9 cellular contexts compared by ENCODE assay signal in the genomic region with DNA sequence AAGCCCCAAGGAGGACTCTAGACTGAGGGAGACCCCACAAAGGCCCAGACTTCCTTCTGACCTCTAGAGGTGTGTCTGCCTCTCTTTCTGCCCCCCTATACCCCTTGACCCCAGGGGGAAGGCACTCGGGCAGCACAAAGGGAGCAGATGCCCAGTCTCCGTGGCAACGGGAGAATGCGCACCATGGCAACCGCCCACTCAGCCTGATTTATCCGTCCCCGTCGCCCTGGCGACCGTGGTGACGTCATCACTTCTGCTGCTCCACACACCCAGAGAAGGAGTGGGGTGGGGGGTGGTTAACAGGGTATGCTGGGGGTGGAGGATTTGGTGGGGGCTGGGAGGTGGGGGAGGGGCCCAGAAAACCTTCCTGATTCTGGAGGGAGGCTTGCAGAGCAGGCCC. TPM values are rescaled to one million over a fixed set of nuclear protein-coding genes. Genes with fewer than 3 reads are reported as not detected.
DNase-seq lines count a peak whose midpoint lies in the region; ATAC-seq and TF ChIP-seq lines count a peak whose summit lies in the region.
"Had no signal": no experiment of that assay in that cellular context is flagged by ENCODE, and none has a peak within 500 bp of the region (broad histone marks: within the 10 kb centered on the region; RNA-seq: fewer than 3 reads in every experiment).

No MANE protein-coding gene starts in this region.

- no peaks in the 10 kb centered on the region for H3K4me1 ChIP-seq in SJCRH30
- no peaks in the 10 kb centered on the region for H3K4me1 ChIP-seq in lower lobe of right lung

- H3K27ac ChIP-seq in SJCRH30: no peak overlapping the region
- no peak overlapping the region for H3K27ac ChIP-seq in lower lobe of right lung

- DNase-seq in NCI-H1694 (lab: John Stamatoyannopoulos, UW) (peak; percentile 25), NCI-H1694 treated with DMSO at 0.1 percent for 48 hours (lab: John Stamatoyannopoulos, UW) (no peak), SJCRH30 (peak; percentile 35 to 54), ecto neural progenitor cell (ENCODE audit: low spot score) (peak; percentile 91), lower lobe of right lung (no peak)
- DNase-seq in stimulated activated CD4-positive, alpha-beta T cell treated with anti-CD3 and anti-CD28 coated beads, Interleukin-2, amount 100 ng/mL, for 48 hours: peak; percentile 24 to 25

- ATAC-seq in lower lobe of right lung (no peak), GM19395 (IDR thresholded peaks at IDR 0.05; ENCODE audit: unreplicated experiment) (no peak), GM18873 (IDR thresholded peaks at IDR 0.05; ENCODE audit: low FRiP score, unreplicated experiment) (no peak)

- H3K36me3 ChIP-seq in SJCRH30: no peaks in the 10 kb centered on the region
- no peaks in the 10 kb centered on the region for H3K36me3 ChIP-seq in lower lobe of right lung

- intact Hi-C loops in lower lobe of right lung (cut with DNase I): no loop called here

- H3K4me3 ChIP-seq in SJCRH30: no peak overlapping the region
- no peak overlapping the region for H3K4me3 ChIP-seq in lower lobe of right lung

- no peaks in the 10 kb centered on the region for H3K9me3 ChIP-seq in SJCRH30 (replicated peaks)
- no peaks in the 10 kb centered on the region for H3K9me3 ChIP-seq in lower lobe of right lung

- H3K27me3 ChIP-seq in SJCRH30 (no peaks in the 10 kb centered on the region; the same call in none of the 2 replicates), lower lobe of right lung (ENCODE audit: low read depth) (no peaks in the 10 kb centered on the region)

- TF ChIP-seq CTCF in lower lobe of right lung (IDR thresholded peaks at IDR 0.05): no peak

RNA-seq across cellular contexts. Expression of a gene that starts 6.4 kb away (rescaled TPM):
- not detected in 2 replicates for total RNA-seq in SJCRH30 (2014; rRNA removed; shearing (Covaris generic))
- not detected for total RNA-seq in lower lobe of right lung
- total RNA-seq: dermis microvascular lymphatic vessel endothelial cell had no signal

RNA-seq across cellular contexts. Expression of a gene that starts 11.1 kb away (rescaled TPM):
- not detected in 2 replicates for total RNA-seq in SJCRH30 (2014; rRNA removed; shearing (Covaris generic))
- total RNA-seq in lower lobe of right lung: not detected
- total RNA-seq: dermis microvascular lymphatic vessel endothelial cell had no signal

RNA-seq across cellular contexts. Expression of a gene that starts 53.1 kb away (rescaled TPM):
- total RNA-seq in SJCRH30 (2014; rRNA removed; shearing (Covaris generic)): 77.1 and 80.3 TPM in 2 replicates
- 59.9 TPM for total RNA-seq in lower lobe of right lung

Comparison
In these comparisons a context has a peak if more than half of its experiments do, and no peak if none do; other contexts are left out.
1. DNase-seq: peak in NCI-H1694 (single experiment), SJCRH30 (2 of 2), ecto neural progenitor cell (single experiment) and stimulated activated CD4-positive, alpha-beta T cell treated with anti-CD3 and anti-CD28 coated beads, Interleukin-2, amount 100 ng/mL, for 48 hours (2 of 2); none in NCI-H1694 treated with DMSO at 0.1 percent for 48 hours (single experiment) and lower lobe of right lung (single experiment).